10 cellular contexts compared by ENCODE assay signal in the genomic region with DNA sequence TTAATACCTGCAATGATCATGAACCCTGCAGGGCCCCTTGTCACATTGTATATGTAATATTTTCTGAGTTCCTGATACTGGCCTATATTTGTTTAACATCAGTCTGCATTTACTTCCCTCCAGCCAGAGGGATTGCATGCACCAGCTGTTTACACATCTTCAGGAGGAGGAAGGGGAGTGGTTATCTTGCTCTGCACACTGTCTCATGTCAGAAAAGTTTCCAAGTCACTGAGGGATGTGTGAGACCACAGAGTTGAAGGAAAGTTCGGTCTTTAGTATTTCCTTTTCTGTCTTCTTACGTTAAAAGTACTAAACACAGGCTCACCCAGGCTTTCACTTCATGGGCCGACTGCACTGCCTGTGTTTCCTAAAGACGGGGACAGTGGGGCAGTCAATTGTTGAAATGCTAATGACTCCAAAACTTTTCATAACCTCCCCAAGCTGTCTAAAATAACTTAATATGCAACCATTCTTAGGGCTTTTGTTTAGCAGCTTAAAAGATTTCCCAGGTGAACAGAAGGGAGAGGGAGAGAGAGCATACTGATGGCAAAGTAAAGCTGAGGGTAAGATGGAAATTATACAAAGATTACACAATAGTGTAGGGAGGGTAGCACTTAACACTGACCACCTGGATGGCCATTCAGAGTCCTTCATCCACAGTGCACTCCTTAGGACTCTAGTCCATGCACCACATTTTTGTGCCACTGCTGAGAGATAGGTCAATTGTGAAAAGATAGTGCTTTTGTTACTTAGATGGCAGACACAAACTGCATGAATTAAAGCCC.
DNase-seq lines count a peak whose midpoint lies in the region; ATAC-seq and TF ChIP-seq lines count a peak whose summit lies in the region.
"Had no signal": no experiment of that assay in that cellular context is flagged by ENCODE, and none has a peak within 500 bp of the region (broad histone marks: within the 10 kb centered on the region; RNA-seq: fewer than 3 reads in every experiment).

No MANE protein-coding gene starts in this region.

- H3K27me3 ChIP-seq in gastroesophageal sphincter, result no peaks in the 10 kb centered on the region

- TF ChIP-seq EP300 in gastroesophageal sphincter (IDR thresholded peaks at IDR 0.05), result no peak

- no peaks in the 10 kb centered on the region for H3K36me3 Mint-ChIP-seq in type B pancreatic cell
- no peaks in the 10 kb centered on the region for H3K36me3 Mint-ChIP-seq in activated naive CD4-positive, alpha-beta T cell treated with anti-CD3 and anti-CD28 coated beads, Interleukin-2, amount 10 ng/mL, durations not matched to agents 7 days and 5 days

- H3K9me3 Mint-ChIP-seq in type B pancreatic cell, result no peaks in the 10 kb centered on the region
- H3K9me3 Mint-ChIP-seq in activated naive CD4-positive, alpha-beta T cell treated with anti-CD3 and anti-CD28 coated beads, Interleukin-2, amount 10 ng/mL, durations not matched to agents 7 days and 5 days, result no peaks in the 10 kb centered on the region

- H3K4me3 ChIP-seq in gastroesophageal sphincter, result no peak overlapping the region

- H3K4me3 Mint-ChIP-seq in type B pancreatic cell, result peak overlapping the region; percentile 12
- H3K4me3 Mint-ChIP-seq in activated naive CD4-positive, alpha-beta T cell treated with anti-CD3 and anti-CD28 coated beads, Interleukin-2, amount 10 ng/mL, durations not matched to agents 7 days and 5 days, result no peak overlapping the region

- TF ChIP-seq POLR2A in gastroesophageal sphincter (IDR thresholded peaks at IDR 0.05), result no peak

- H3K4me1 Mint-ChIP-seq in type B pancreatic cell (ENCODE audit: unreplicated experiment), result peaks cover 15% of the 10 kb centered on the region
- H3K4me1 Mint-ChIP-seq in activated naive CD4-positive, alpha-beta T cell treated with anti-CD3 and anti-CD28 coated beads, Interleukin-2, amount 10 ng/mL, durations not matched to agents 7 days and 5 days, result no peaks in the 10 kb centered on the region

- H3K27me3 Mint-ChIP-seq in type B pancreatic cell, result no peaks in the 10 kb centered on the region
- H3K27me3 Mint-ChIP-seq in activated naive CD4-positive, alpha-beta T cell treated with anti-CD3 and anti-CD28 coated beads, Interleukin-2, amount 10 ng/mL, durations not matched to agents 7 days and 5 days, result no peaks in the 10 kb centered on the region

- WGBS in gastroesophageal sphincter (ENCODE audit: low coverage in 1 of 2), 2 donors, result 0 to 3% methylated on average over 3 to 4 of the region's 4 CpGs

- H3K4me1 ChIP-seq in gastroesophageal sphincter, result peaks cover 0 to 33% (median 6%) of the 10 kb centered on the region in 3 donors

- H3K27ac ChIP-seq in gastroesophageal sphincter, result peak overlapping the region in 2 of 4 donors; percentile 18 to 34
- H3K27ac ChIP-seq: VCaP had no signal

- no peak overlapping the region for H3K27ac Mint-ChIP-seq in type B pancreatic cell
- no peak overlapping the region for H3K27ac Mint-ChIP-seq in activated naive CD4-positive, alpha-beta T cell treated with anti-CD3 and anti-CD28 coated beads, Interleukin-2, amount 10 ng/mL, durations not matched to agents 7 days and 5 days

- CTCF ChIA-PET in activated naive CD4-positive, alpha-beta T cell treated with anti-CD3 and anti-CD28 coated beads, Interleukin-2, amount 10 ng/mL, durations not matched to agents 7 days and 5 days (lab: Charles Lee), result no interaction called here

- no peaks in the 10 kb centered on the region for H3K9me3 ChIP-seq in gastroesophageal sphincter

- DNase-seq in NCI-H1092 treated with DMSO at 0.1 percent for 48 hours (lab: John Stamatoyannopoulos, UW) (peak; percentile 8), NCI-H1092 (lab: John Stamatoyannopoulos, UW) (no peak), NCI-H774 (lab: John Stamatoyannopoulos, UW) (peak; percentile 3), type B pancreatic cell (ENCODE audit: extremely low spot score, unreplicated experiment) (no peak), NCI-H524 treated with DMSO at 0.1 percent for 48 hours (lab: John Stamatoyannopoulos, UW) (no peak), ecto neural progenitor cell (ENCODE audit: low spot score) (no peak)
- no peak for DNase-seq in activated naive CD4-positive, alpha-beta T cell treated with anti-CD3 and anti-CD28 coated beads, Interleukin-2, amount 10 ng/mL, durations not matched to agents 7 days and 5 days
- DNase-seq: 8988T had no signal

- ATAC-seq in gastroesophageal sphincter, result peak; percentile 46

- no peaks in the 10 kb centered on the region for H3K36me3 ChIP-seq in gastroesophageal sphincter

- TF ChIP-seq CTCF in gastroesophageal sphincter (IDR thresholded peaks at IDR 0.05) (no peak), type B pancreatic cell (conservative IDR thresholded peaks at IDR 0.05) (no peak)

Comparison
In these comparisons a context has a peak if more than half of its experiments do, and no peak if none do; other contexts are left out.
1. DNase-seq: peak in NCI-H1092 treated with DMSO at 0.1 percent for 48 hours (single experiment) and NCI-H774 (single experiment); none in NCI-H1092 (single experiment), type B pancreatic cell (single experiment), NCI-H524 treated with DMSO at 0.1 percent for 48 hours (single experiment), activated naive CD4-positive, alpha-beta T cell treated with anti-CD3 and anti-CD28 coated beads, Interleukin-2, amount 10 ng/mL, durations not matched to agents 7 days and 5 days (single experiment) and ecto neural progenitor cell (single experiment).